ENCODE assay signal across 5 cellular contexts in the genomic region with DNA sequence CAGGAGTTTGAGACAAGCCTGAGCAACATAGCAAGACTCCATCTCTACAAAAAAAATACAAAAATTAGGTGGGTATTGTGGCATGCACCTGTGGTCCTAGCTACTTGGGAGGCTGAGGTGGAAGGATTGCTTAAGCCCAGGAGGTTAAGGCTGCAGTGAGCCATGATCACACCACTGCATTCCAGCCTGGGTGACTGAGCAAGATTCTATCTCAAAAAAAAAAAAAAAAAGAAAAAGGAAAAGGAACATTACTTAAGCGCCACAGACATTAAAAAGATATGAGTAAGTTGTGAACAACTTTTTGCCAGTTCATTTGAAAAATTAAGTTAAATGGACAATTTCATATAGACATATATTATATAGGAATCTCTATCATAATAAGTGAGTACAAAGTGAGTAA. TPM values are rescaled to one million over a fixed set of nuclear protein-coding genes. Genes with fewer than 3 reads are reported as not detected.
"Had no signal": no experiment of that assay in that cellular context is flagged by ENCODE, and none has a peak within 500 bp of the region (broad histone marks: within the 10 kb centered on the region; RNA-seq: fewer than 3 reads in every experiment).

No MANE protein-coding gene starts in this region.

RNA-seq across cellular contexts. Expression of a gene that starts 45.3 kb away (rescaled TPM):
- total RNA-seq: activated CD4-positive, alpha-beta memory T cell treated with anti-CD3 and anti-CD28 coated beads, Interleukin-2, amount 10 ng/mL, durations not matched to agents 7 days and 5 days; activated CD4-positive, alpha-beta T cell treated with anti-CD3 and anti-CD28 coated beads for 36 hours; activated naive CD4-positive, alpha-beta T cell treated with anti-CD3 and anti-CD28 coated beads for 36 hours; activated T-helper 17 cell treated with anti-CD3 and anti-CD28 coated beads, Interleukin-2, amount 50 U/mL, for 72 hours; T-helper 1 cell treated with Interleukin-12 subunit alpha and Interleukin-12 subunit beta and Interleukin-4 antibody, amounts not matched to agents 30 ng/mL and 1 ng/mL, for 36 hours had no signal
